In genomic region chr9:93132287-93132927, GRCh38 we compare ENCODE assay signal across 8 cellular contexts. TPM values are rescaled to one million over a fixed set of nuclear protein-coding genes. Genes with fewer than 3 reads are reported as not detected.
A peak's percentile ranks its signal among the peaks of the same experiment; 100 is the strongest.
DNase-seq lines count a peak whose midpoint lies in the region; ATAC-seq and TF ChIP-seq lines count a peak whose summit lies in the region.

No MANE protein-coding gene starts in this region.

- peaks cover 13% of the 10 kb centered on the region for H3K79me2 ChIP-seq in KMS-11 (ENCODE audit: insufficient read depth, low read depth)

- ATAC-seq in left lung = peak; percentile 30
- ATAC-seq in HG03354 (IDR thresholded peaks at IDR 0.05; ENCODE audit: poor library complexity, severe bottlenecking, unreplicated experiment) = no peak

- POLR2A ChIA-PET in AG04449 (lab: Yijun Ruan, JAX) = no interaction called here

- H3K27me3 ChIP-seq in KMS-11 (ENCODE audit: insufficient read depth, low read depth) = no peaks in the 10 kb centered on the region
- H3K27me3 ChIP-seq in breast epithelium = no peaks in the 10 kb centered on the region
- no peaks in the 10 kb centered on the region for H3K27me3 ChIP-seq in left lung

- H3K4me3 ChIP-seq in AG04449 (ENCODE audit: low read depth, low read length) (peak overlapping the region; percentile 6; the same call in 1 of the 2 replicates), KMS-11 (IDR thresholded peaks at IDR 0.05; ENCODE audit: insufficient read depth, low read depth, low read length) (no peak overlapping the region), breast epithelium (peak overlapping the region; percentile 61 to 86 (median 84)), left lung (peak overlapping the region; percentile 76 to 95)

- TF ChIP-seq POLR2A in breast epithelium (IDR thresholded peaks at IDR 0.05) = peak; percentile 30

- no peak overlapping the region for H3K27ac ChIP-seq in KMS-11
- H3K27ac ChIP-seq in breast epithelium = peak overlapping the region; percentile 91 to 94
- H3K27ac ChIP-seq in left lung = peak overlapping the region; percentile 96 to 99
- H3K27ac ChIP-seq in substantia nigra (ENCODE audit: low read depth, low read length, poor library complexity, severe bottlenecking) = peak overlapping the region; percentile 83

- H3K36me3 ChIP-seq in KMS-11 (ENCODE audit: insufficient read depth) (no peaks in the 10 kb centered on the region), breast epithelium (no peaks in the 10 kb centered on the region), left lung (peaks cover 0 to 5% of the 10 kb centered on the region in 2 donors)

- CTCF ChIA-PET in AG04449 (lab: Yijun Ruan, JAX) = interaction anchor here (1.5 to 1.9 kb wide), 2 partner anchors 23 to 25 kb away, joined by 5 to 6 read pairs; no protein-coding TSS in a partner anchor

- H3K4me1 ChIP-seq in KMS-11 (ENCODE audit: low read depth, poor library complexity, severe bottlenecking) = peaks cover 22% of the 10 kb centered on the region
- peaks cover 26 to 35% of the 10 kb centered on the region in 2 donors for H3K4me1 ChIP-seq in breast epithelium
- H3K4me1 ChIP-seq in left lung = peaks cover 47 to 82% of the 10 kb centered on the region in 2 donors

- DNase-seq in AG04449 (ENCODE audit: low read depth, low spot score) = no peak
- DNase-seq in breast epithelium (ENCODE audit: low spot score in 2 of 2) = peak; percentile 63 to 83
- peak; percentile 79 to 81 for DNase-seq in left lung
- DNase-seq in substantia nigra (lab: John Stamatoyannopoulos, UW) = peak in 39 of 49 donors; percentile 12 to 92 (median 46)
- DNase-seq in dedifferentiated amniotic fluid mesenchymal stem cell (ENCODE audit: extremely low spot score) = no peak
- DNase-seq in stimulated activated CD4-positive, alpha-beta T cell treated with anti-CD3 and anti-CD28 coated beads, Interleukin-4, amount 100 ng/mL, for 1 hour = no peak

- H4K20me1 ChIP-seq in KMS-11 (ENCODE audit: insufficient read depth) = no peaks in the 10 kb centered on the region

- H3K9ac ChIP-seq in KMS-11 = peak overlapping the region; percentile 89; the same call in 1 of the 2 replicates

- H3K9me3 ChIP-seq in breast epithelium (no peaks in the 10 kb centered on the region), left lung (no peaks in the 10 kb centered on the region)

- intact Hi-C loops in breast epithelium (cut with DNase I; ENCODE audit: low total_unique reads) = loop anchor here (5.0 kb wide), 1 partner anchor 35 kb away; the partner anchor contains the start of gene CARD19
- intact Hi-C loops in left lung (cut with DNase I) = no loop called here

- peak overlapping the region; percentile 70 for H3K4me2 ChIP-seq in KMS-11

- TF ChIP-seq CTCF in AG04449 (IDR thresholded peaks at IDR 0.05; ENCODE audit: insufficient read depth, low read length, missing control alignments) (no peak), KMS-11 (conservative IDR thresholded peaks at IDR 0.05; ENCODE audit: low read depth, low read length) (no peak), breast epithelium (IDR thresholded peaks at IDR 0.05) (no peak), left lung (IDR thresholded peaks at IDR 0.05) (no peak)

- H2AFZ ChIP-seq in KMS-11 (ENCODE audit: low read depth) = no peak overlapping the region

RNA-seq across cellular contexts. Expression of gene NINJ1, which starts 1.6 kb away (rescaled TPM):
- total RNA-seq in breast epithelium = 100 to 1,000 TPM in 2 of 3 donors, 10 to 100 TPM in 1; 89.8 to 109 (median 109) TPM
- 10 to 100 TPM; 77.9 to 83.5 TPM for total RNA-seq in left lung

RNA-seq across cellular contexts. Expression of gene CARD19, which starts 36.4 kb away (rescaled TPM):
- total RNA-seq in breast epithelium (10 to 100 TPM; 59.0 to 79.3 (median 62.1) TPM), left lung (10 to 100 TPM; 27.7 to 43.0 TPM)

RNA-seq across cellular contexts. Expression of gene WNK2, which starts 51.5 kb away (rescaled TPM):
- total RNA-seq in breast epithelium (10 to 100 TPM in 1 of 3 donors, 1 to 10 TPM in 1, not detected in 1; 9.1 to 28.5 TPM), left lung (1 to 10 TPM in 1 of 2 donors, under 1 TPM in 1; 0.93 to 1.6 TPM)

Comparison
In these comparisons a context has a peak if more than half of its experiments do, and no peak if none do; other contexts are left out.
1. DNase-seq: peak in breast epithelium (2 of 2), left lung (2 of 2) and substantia nigra (39 of 49); none in AG04449 (single experiment), dedifferentiated amniotic fluid mesenchymal stem cell (single experiment) and stimulated activated CD4-positive, alpha-beta T cell treated with anti-CD3 and anti-CD28 coated beads, Interleukin-4, amount 100 ng/mL, for 1 hour (single experiment).